13 cellular contexts compared by ENCODE assay signal in the genomic region with DNA sequence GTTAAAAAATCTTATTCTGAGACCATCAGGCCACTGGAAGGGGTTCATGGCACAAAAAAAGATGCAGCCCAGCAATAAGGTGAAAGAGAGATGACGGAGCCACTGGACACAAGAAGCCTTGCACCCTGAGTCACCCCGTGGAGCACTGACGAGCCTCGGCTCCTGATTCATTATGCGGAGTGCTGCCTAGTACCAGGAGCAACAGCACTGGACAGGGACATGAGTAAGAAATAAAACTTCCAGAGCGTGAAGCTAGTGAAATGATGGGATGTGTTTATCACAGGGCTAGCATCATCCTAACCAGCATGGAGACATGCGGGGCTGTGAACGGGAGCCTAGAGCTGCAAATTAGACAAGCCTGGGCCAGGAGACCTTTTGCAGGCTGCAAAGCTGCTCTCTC.
"Had no signal": no experiment of that assay in that cellular context is flagged by ENCODE, and none has a peak within 500 bp of the region (broad histone marks: within the 10 kb centered on the region; RNA-seq: fewer than 3 reads in every experiment).

No MANE protein-coding gene starts in this region.

- ATAC-seq: activated CD4-positive, CD25-positive, alpha-beta regulatory T cell treated with anti-CD3 and anti-CD28 coated beads, Interleukin-2, amount 50 U/mL, for 24 hours; activated CD8-positive, alpha-beta memory T cell treated with anti-CD3 and anti-CD28 coated beads, Interleukin-2, amount 10 ng/mL, durations not matched to agents 7 days and 5 days; activated naive CD4-positive, alpha-beta T cell treated with anti-CD3 and anti-CD28 coated beads, Interleukin-2, amount 50 U/mL, for 72 hours; pancreas; SK-N-SH treated with all-trans-retinoic acid at 6 μM for 48 hours; T-helper 17 cell had no signal

- DNase-seq: activated CD4-positive, alpha-beta T cell treated with anti-CD3 and anti-CD28 coated beads, Interleukin-2, amount 50 U/mL, for 48 hours; activated CD8-positive, alpha-beta memory T cell treated with anti-CD3 and anti-CD28 coated beads, Interleukin-2, amount 10 ng/mL, durations not matched to agents 7 days and 5 days; activated effector memory CD4-positive, alpha-beta T cell treated with anti-CD3 and anti-CD28 coated beads, Interleukin-2, amount 50 U/mL, for 16 hours; activated T-cell treated with anti-CD3 and anti-CD28 coated beads, Interleukin-2, amount 50 U/mL, for 24 hours; foreskin melanocyte; heart left ventricle; mesendoderm; pancreas; stimulated activated CD4-positive, alpha-beta T cell treated with anti-CD3 and anti-CD28 coated beads, Interleukin-15, amount 100 ng/mL, for 24 hours; T-helper 17 cell had no signal
